Comparison of ENCODE assay signal across 13 cellular contexts in the genomic region with DNA sequence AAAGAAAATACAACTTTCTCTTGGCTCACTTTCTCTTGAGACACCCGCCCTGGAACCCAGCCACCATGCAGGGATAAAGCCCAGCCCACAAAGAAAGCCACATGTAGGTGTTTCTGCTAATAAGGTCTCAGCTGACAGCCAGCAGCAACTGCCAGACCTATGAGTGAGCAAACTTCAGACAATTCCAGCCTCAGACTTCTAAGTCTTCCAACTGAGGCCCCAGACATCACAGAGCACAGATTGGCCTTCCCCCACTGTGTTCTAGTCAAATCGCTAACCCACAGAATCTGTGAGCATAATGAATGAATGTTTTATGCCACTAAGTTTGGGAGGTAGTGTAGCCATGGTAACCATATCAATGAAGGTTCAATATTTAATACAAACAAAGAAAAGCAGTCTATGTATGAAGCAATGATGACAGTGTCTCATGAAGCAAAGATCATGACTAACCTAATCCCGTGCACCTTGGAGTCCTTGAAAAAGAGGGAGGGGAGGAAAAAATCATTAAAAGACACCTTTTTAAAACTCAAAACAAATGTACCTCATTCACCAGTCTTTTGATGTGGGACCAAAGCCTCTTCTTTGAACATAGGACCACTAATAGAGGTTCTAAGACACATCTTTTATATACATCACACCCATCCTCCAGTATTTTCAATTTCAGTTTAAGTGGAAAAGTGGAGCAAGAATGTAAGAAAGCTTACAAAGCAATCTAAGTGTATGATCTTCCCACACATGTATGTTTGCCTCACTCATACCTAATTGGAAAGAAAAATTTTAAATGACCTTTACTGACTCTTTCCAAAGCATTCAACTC. TPM values are rescaled to one million over a fixed set of nuclear protein-coding genes. Genes with fewer than 3 reads are reported as not detected.
DNase-seq lines count a peak whose midpoint lies in the region; ATAC-seq, FAIRE-seq and TF ChIP-seq lines count a peak whose summit lies in the region.
"Had no signal": no experiment of that assay in that cellular context is flagged by ENCODE, and none has a peak within 500 bp of the region (broad histone marks: within the 10 kb centered on the region; RNA-seq: fewer than 3 reads in every experiment).

No MANE protein-coding gene starts in this region.

- peak overlapping the region; percentile 43 for H3K9ac ChIP-seq in Karpas-422 (ENCODE audit: low read length)

- H3K4me2 ChIP-seq in Karpas-422 (ENCODE audit: low read depth, low read length, poor library complexity, severe bottlenecking), result peak overlapping the region; percentile 58

- peaks cover 75% of the 10 kb centered on the region for H3K4me1 ChIP-seq in Karpas-422 (ENCODE audit: low read length)
- no peaks in the 10 kb centered on the region for H3K4me1 ChIP-seq in BE2C

- TF ChIP-seq CTCF in retinal pigment epithelial cell (conservative IDR thresholded peaks at IDR 0.05; ENCODE audit: low read depth, low read length) (no peak), BE2C (IDR thresholded peaks at IDR 0.05; ENCODE audit: low read depth, low read length) (no peak)

- peaks cover 24% of the 10 kb centered on the region for H3K36me3 Mint-ChIP-seq in activated naive CD8-positive, alpha-beta T cell treated with anti-CD3 and anti-CD28 coated beads, Interleukin-2, amount 50 U/mL, for 24 hours (ENCODE audit: low read depth)

- H3K36me3 ChIP-seq in Karpas-422 (ENCODE audit: insufficient read depth, low read length) (peaks cover 23% of the 10 kb centered on the region), BE2C (peaks cover 9% of the 10 kb centered on the region)

- peak overlapping the region; percentile 35 for H3K4me3 Mint-ChIP-seq in activated naive CD8-positive, alpha-beta T cell treated with anti-CD3 and anti-CD28 coated beads, Interleukin-2, amount 50 U/mL, for 24 hours
- H3K4me3 Mint-ChIP-seq: H9 had no signal

- H2AFZ ChIP-seq in Karpas-422 (ENCODE audit: low read length), result no peak overlapping the region

- H3K4me1 Mint-ChIP-seq in activated naive CD8-positive, alpha-beta T cell treated with anti-CD3 and anti-CD28 coated beads, Interleukin-2, amount 50 U/mL, for 24 hours, result peaks cover 60% of the 10 kb centered on the region

- peaks cover 65% of the 10 kb centered on the region for H3K79me2 ChIP-seq in Karpas-422 (ENCODE audit: low read length)

- H3K9me3 ChIP-seq in Karpas-422 (ENCODE audit: low read length) (no peaks in the 10 kb centered on the region), BE2C (no peaks in the 10 kb centered on the region)
- H3K9me3 ChIP-seq: gastroesophageal sphincter had no signal

- peak overlapping the region; percentile 96 for H3K27ac ChIP-seq in Karpas-422 (ENCODE audit: low read length)
- H3K27ac ChIP-seq: gastroesophageal sphincter had no signal

- no peaks in the 10 kb centered on the region for H3K9me2 ChIP-seq in Karpas-422 (replicated peaks; ENCODE audit: insufficient read depth, low read length)

- no peak for DNase-seq in GM18507 (ENCODE audit: extremely low spot score, insufficient read length, low read depth)
- DNase-seq in Karpas-422, result peak; percentile 48
- DNase-seq in activated naive CD8-positive, alpha-beta T cell treated with anti-CD3 and anti-CD28 coated beads, Interleukin-2, amount 50 U/mL, for 24 hours, result peak; percentile 59
- DNase-seq in retinal pigment epithelial cell (ENCODE audit: low read depth), result peak; percentile 68
- DNase-seq in BE2C, result no peak
- no peak for DNase-seq in hepatic stellate cell (ENCODE audit: low spot score)
- no peak for DNase-seq in DMS114 treated with DMSO at 0.1 percent for 48 hours (lab: John Stamatoyannopoulos, UW; ENCODE audit: unreplicated experiment)
- DNase-seq: H9, NCI-H2029 treated with DMSO at 0.1 percent for 48 hours, right cardiac atrium had no signal

- H3K27ac Mint-ChIP-seq in activated naive CD8-positive, alpha-beta T cell treated with anti-CD3 and anti-CD28 coated beads, Interleukin-2, amount 50 U/mL, for 24 hours, result peak overlapping the region; percentile 90
- H3K27ac Mint-ChIP-seq: H9 had no signal

- FAIRE-seq in GM18507 (lab: Jason Lieb, UNC), result peak; percentile 33

- no peaks in the 10 kb centered on the region for H3K27me3 Mint-ChIP-seq in activated naive CD8-positive, alpha-beta T cell treated with anti-CD3 and anti-CD28 coated beads, Interleukin-2, amount 50 U/mL, for 24 hours

- H3K4me3 ChIP-seq in Karpas-422 (ENCODE audit: low read length) (peak overlapping the region; percentile 22; the same call in 1 of the 2 replicates), retinal pigment epithelial cell (ENCODE audit: low read length) (no peak overlapping the region), BE2C (ENCODE audit: low read depth, low read length) (no peak overlapping the region)
- H3K4me3 ChIP-seq: gastroesophageal sphincter, lung had no signal

- H3K27me3 ChIP-seq in Karpas-422 (ENCODE audit: low read length), result no peaks in the 10 kb centered on the region
- H3K27me3 ChIP-seq in BE2C, result no peaks in the 10 kb centered on the region
- H3K27me3 ChIP-seq: gastroesophageal sphincter had no signal

- ATAC-seq in activated naive CD8-positive, alpha-beta T cell treated with anti-CD3 and anti-CD28 coated beads, Interleukin-2, amount 50 U/mL, for 24 hours, result peak; percentile 97
- no peak for ATAC-seq in esophagus mucosa
- ATAC-seq: gastroesophageal sphincter had no signal

- no peaks in the 10 kb centered on the region for H3K9me3 Mint-ChIP-seq in activated naive CD8-positive, alpha-beta T cell treated with anti-CD3 and anti-CD28 coated beads, Interleukin-2, amount 50 U/mL, for 24 hours
- H3K9me3 Mint-ChIP-seq: H9 had no signal

- no peaks in the 10 kb centered on the region for H4K20me1 ChIP-seq in Karpas-422 (ENCODE audit: insufficient read depth, low read depth, low read length)

RNA-seq across cellular contexts. Expression of a gene that starts 6.2 kb away (rescaled TPM):
- total RNA-seq in Karpas-422 (2014; rRNA removed; shearing (Covaris generic); ENCODE audit: low replicate concordance), result 42.4 and 52.6 TPM in 2 replicates
- 29.2 TPM for polyA plus RNA-seq in BE2C (2012; ENCODE audit: insufficient read depth, insufficient read length, low read depth)
- total RNA-seq in esophagus mucosa, result 16.7 TPM

RNA-seq across cellular contexts. Expression of a gene that starts 24.6 kb away (rescaled TPM):
- total RNA-seq in Karpas-422 (2014; rRNA removed; shearing (Covaris generic); ENCODE audit: low replicate concordance), result 25.3 and 44.5 TPM in 2 replicates
- polyA plus RNA-seq in BE2C (2012; ENCODE audit: insufficient read depth, insufficient read length, low read depth), result 16.2 TPM
- 5.9 TPM for total RNA-seq in esophagus mucosa

Comparison
In these comparisons a context has a peak if more than half of its experiments do, and no peak if none do; other contexts are left out.
1. DNase-seq: peak in Karpas-422 (single experiment), activated naive CD8-positive, alpha-beta T cell treated with anti-CD3 and anti-CD28 coated beads, Interleukin-2, amount 50 U/mL, for 24 hours (single experiment) and retinal pigment epithelial cell (single experiment); none in GM18507 (single experiment), BE2C (single experiment), hepatic stellate cell (single experiment) and DMS114 treated with DMSO at 0.1 percent for 48 hours (single experiment).